In the genomic region with DNA sequence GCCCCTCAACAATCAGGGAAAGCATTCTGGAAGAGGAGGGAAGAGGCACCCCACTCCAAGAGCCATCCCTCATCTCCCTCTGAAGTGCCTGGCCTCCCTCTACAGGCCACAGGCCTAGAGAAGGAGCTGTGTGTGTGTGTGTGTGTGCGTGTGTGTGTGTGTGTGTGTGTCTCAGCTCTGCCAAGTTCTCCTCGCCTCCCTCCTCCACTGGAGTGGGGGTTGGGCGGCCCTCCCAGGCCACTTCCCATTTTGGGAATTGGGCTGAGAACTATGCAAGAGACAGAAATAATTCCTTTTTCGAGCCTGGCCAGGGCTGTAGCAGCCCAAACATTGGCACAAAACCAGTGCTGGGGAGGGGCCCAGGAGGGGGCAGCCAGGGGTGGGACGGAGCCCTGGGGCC, we compare ENCODE assay signal across 9 cellular contexts. TPM values are rescaled to one million over a fixed set of nuclear protein-coding genes. Genes with fewer than 3 reads are reported as not detected.
DNase-seq lines count a peak whose midpoint lies in the region; ATAC-seq and TF ChIP-seq lines count a peak whose summit lies in the region.
"Had no signal": no experiment of that assay in that cellular context is flagged by ENCODE, and none has a peak within 500 bp of the region (broad histone marks: within the 10 kb centered on the region; RNA-seq: fewer than 3 reads in every experiment).

No MANE protein-coding gene starts in this region.

- CTCF ChIA-PET in activated naive CD4-positive, alpha-beta T cell treated with anti-CD3 and anti-CD28 coated beads for 36 hours (lab: Charles Lee) = no interaction called here

- ATAC-seq in heart right ventricle = peak; percentile 81 to 97 (median 90)
- no peak for ATAC-seq in activated naive CD4-positive, alpha-beta T cell treated with anti-CD3 and anti-CD28 coated beads, Interleukin-2, amount 50 U/mL, for 72 hours

- no peaks in the 10 kb centered on the region for H3K36me3 Mint-ChIP-seq in activated naive CD4-positive, alpha-beta T cell treated with anti-CD3 and anti-CD28 coated beads, Interleukin-2, amount 50 U/mL, for 72 hours
- H3K36me3 Mint-ChIP-seq in activated naive CD4-positive, alpha-beta T cell treated with anti-CD3 and anti-CD28 coated beads for 36 hours (ENCODE audit: low read depth) = no peaks in the 10 kb centered on the region

- DNase-seq in AG10803 (ENCODE audit: low read depth) (peak; percentile 43), amniotic epithelial cell (ENCODE audit: low read depth) (peak; percentile 13), heart right ventricle (peak; percentile 86 to 92), occipital lobe (lab: John Stamatoyannopoulos, UW) (peak; percentile 71), retina (no peak)
- no peak for DNase-seq in activated naive CD4-positive, alpha-beta T cell treated with anti-CD3 and anti-CD28 coated beads, Interleukin-2, amount 50 U/mL, for 72 hours (ENCODE audit: low spot score in 2 of 2)
- DNase-seq in activated naive CD4-positive, alpha-beta T cell treated with anti-CD3 and anti-CD28 coated beads for 36 hours = no peak
- DNase-seq in activated T-cell treated with anti-CD3 and anti-CD28 coated beads, Interleukin-2, amount 50 U/mL, for 48 hours = no peak
- DNase-seq: activated gamma-delta T cell treated with Interleukin-2 at 50 U/mL for 16 hours had no signal

- H3K9me3 Mint-ChIP-seq in activated naive CD4-positive, alpha-beta T cell treated with anti-CD3 and anti-CD28 coated beads, Interleukin-2, amount 50 U/mL, for 72 hours = no peaks in the 10 kb centered on the region
- no peaks in the 10 kb centered on the region for H3K9me3 Mint-ChIP-seq in activated naive CD4-positive, alpha-beta T cell treated with anti-CD3 and anti-CD28 coated beads for 36 hours

- H3K27me3 Mint-ChIP-seq in activated naive CD4-positive, alpha-beta T cell treated with anti-CD3 and anti-CD28 coated beads for 36 hours (ENCODE audit: low read depth) = peaks cover 26% of the 10 kb centered on the region

- no peaks in the 10 kb centered on the region for H3K4me1 Mint-ChIP-seq in activated naive CD4-positive, alpha-beta T cell treated with anti-CD3 and anti-CD28 coated beads for 36 hours (ENCODE audit: low read depth)

- no peaks in the 10 kb centered on the region for H3K36me3 ChIP-seq in heart right ventricle

- WGBS in heart right ventricle, 2 donors = 20 to 21% methylated on average over 5 of the region's 5 CpGs

- TF ChIP-seq CTCF in AG10803 (conservative IDR thresholded peaks at IDR 0.05; ENCODE audit: low read length) = no peak
- peak in 3 of 9 donors; percentile 20 to 44 (median 27) for TF ChIP-seq CTCF in heart right ventricle (IDR thresholded peaks at IDR 0.05)

- peak overlapping the region; percentile 38 to 83 (median 66) for H3K27ac ChIP-seq in heart right ventricle

- no peak overlapping the region for H3K27ac Mint-ChIP-seq in activated naive CD4-positive, alpha-beta T cell treated with anti-CD3 and anti-CD28 coated beads, Interleukin-2, amount 50 U/mL, for 72 hours
- no peak overlapping the region for H3K27ac Mint-ChIP-seq in activated naive CD4-positive, alpha-beta T cell treated with anti-CD3 and anti-CD28 coated beads for 36 hours

- H3K4me3 ChIP-seq in AG10803 (ENCODE audit: low read length) (no peak overlapping the region), heart right ventricle (no peak overlapping the region)

- no peak overlapping the region for H3K4me3 Mint-ChIP-seq in activated naive CD4-positive, alpha-beta T cell treated with anti-CD3 and anti-CD28 coated beads for 36 hours

- peaks cover 0 to 10% (median 0%) of the 10 kb centered on the region in 7 donors for H3K27me3 ChIP-seq in heart right ventricle

- H3K9me3 ChIP-seq in heart right ventricle = no peaks in the 10 kb centered on the region

- intact Hi-C loops in heart right ventricle (cut with DNase I) = loop anchor here in 4 of 10 donors (5.0 to 10.0 kb wide), 4 partner anchors 35 to 62 kb away; a partner anchor contains a TSS
- intact Hi-C loops in activated naive CD4-positive, alpha-beta T cell treated with anti-CD3 and anti-CD28 coated beads for 36 hours (cut with micrococcal nuclease) = no loop called here

- peaks cover 15 to 51% (median 30%) of the 10 kb centered on the region in 9 donors for H3K4me1 ChIP-seq in heart right ventricle

RNA-seq across cellular contexts. Expression of a gene that starts 35.7 kb away (rescaled TPM):
- total RNA-seq in heart right ventricle (1 to 10 TPM in 8 of 10 donors, under 1 TPM in 2; 0.64 to 4.2 (median 1.2) TPM), occipital lobe (5.8 TPM)
- polyA plus RNA-seq in heart right ventricle = under 1 TPM; 0.80 to 0.99 TPM
- not detected for total RNA-seq in activated naive CD4-positive, alpha-beta T cell treated with anti-CD3 and anti-CD28 coated beads, Interleukin-2, amount 50 U/mL, for 72 hours
- not detected for total RNA-seq in activated naive CD4-positive, alpha-beta T cell treated with anti-CD3 and anti-CD28 coated beads for 36 hours

Comparison
In these comparisons a context has a peak if more than half of its experiments do, and no peak if none do; other contexts are left out.
1. DNase-seq: peak in AG10803 (single experiment), amniotic epithelial cell (single experiment), heart right ventricle (2 of 2) and occipital lobe (single experiment); none in retina (single experiment), activated naive CD4-positive, alpha-beta T cell treated with anti-CD3 and anti-CD28 coated beads, Interleukin-2, amount 50 U/mL, for 72 hours (0 of 2), activated naive CD4-positive, alpha-beta T cell treated with anti-CD3 and anti-CD28 coated beads for 36 hours (single experiment) and activated T-cell treated with anti-CD3 and anti-CD28 coated beads, Interleukin-2, amount 50 U/mL, for 48 hours (0 of 2).
2. ATAC-seq: peak in heart right ventricle (8 of 8); none in activated naive CD4-positive, alpha-beta T cell treated with anti-CD3 and anti-CD28 coated beads, Interleukin-2, amount 50 U/mL, for 72 hours (0 of 2).